ENCODE assay signal across 32 cellular contexts in genomic region chr20:54095824-54096223, GRCh38. TPM values are rescaled to one million over a fixed set of nuclear protein-coding genes. Genes with fewer than 3 reads are reported as not detected.
"Had no signal": no experiment of that assay in that cellular context is flagged by ENCODE, and none has a peak within 500 bp of the region (broad histone marks: within the 10 kb centered on the region; RNA-seq: fewer than 3 reads in every experiment).

No MANE protein-coding gene starts in this region.

- H3K27ac ChIP-seq: ascending aorta, cardiac muscle cell, VCaP had no signal

- H3K27me3 ChIP-seq: ascending aorta, cardiac muscle cell had no signal

- H3K36me3 ChIP-seq: ascending aorta, cardiac muscle cell had no signal

- H3K9me3 ChIP-seq: ascending aorta had no signal

- ATAC-seq: activated CD8-positive, alpha-beta T cell treated with anti-CD3 and anti-CD28 coated beads for 36 hours; activated naive CD4-positive, alpha-beta T cell treated with anti-CD3 and anti-CD28 coated beads, Interleukin-2, amount 50 U/mL, for 72 hours; activated T-cell treated with anti-CD3 and anti-CD28 coated beads, Interleukin-2, amount 50 U/mL, for 4 hours; activated T-cell treated with anti-CD3 and anti-CD28 coated beads, Interleukin-2, amount 50 U/mL, for 72 hours; activated T-helper 17 cell treated with anti-CD3 and anti-CD28 coated beads, Interleukin-2, amount 50 U/mL, for 72 hours had no signal

- DNase-seq: activated B cell treated with CpG ODN at 0.5 μM for 24 hours; activated CD4-positive, alpha-beta memory T cell treated with anti-CD3 and anti-CD28 coated beads for 36 hours; activated CD4-positive, alpha-beta T cell treated with anti-CD3 and anti-CD28 coated beads for 4 hours; activated CD4-positive, alpha-beta T cell treated with anti-CD3 and anti-CD28 coated beads, Interleukin-2, amount 10 ng/mL, durations not matched to agents 24 days and 14 days; activated CD4-positive, alpha-beta T cell treated with anti-CD3 and anti-CD28 coated beads, Interleukin-2, amount 50 U/mL, for 1 hour; activated CD4-positive, alpha-beta T cell treated with anti-CD3 and anti-CD28 coated beads, Interleukin-2, amount 50 U/mL, for 4 hours; activated CD4-positive, CD25-positive, alpha-beta regulatory T cell treated with anti-CD3 and anti-CD28 coated beads, Interleukin-2, amount 50 U/mL, for 72 hours; activated CD8-positive, alpha-beta memory T cell treated with anti-CD3 and anti-CD28 coated beads, Interleukin-2, amount 50 U/mL, for 4 hours; activated CD8-positive, alpha-beta T cell treated with anti-CD3 and anti-CD28 coated beads for 36 hours; activated effector memory CD4-positive, alpha-beta T cell treated with anti-CD3 and anti-CD28 coated beads, Interleukin-2, amount 50 U/mL, for 16 hours; activated gamma-delta T cell treated with Interleukin-2 at 50 U/mL for 16 hours; activated naive CD4-positive, alpha-beta T cell; activated naive CD4-positive, alpha-beta T cell treated with anti-CD3 and anti-CD28 coated beads for 36 hours; activated naive CD4-positive, alpha-beta T cell treated with anti-CD3 and anti-CD28 coated beads, Interleukin-2, amount 50 U/mL, for 16 hours; activated naive CD8-positive, alpha-beta T cell treated with anti-CD3 and anti-CD28 coated beads for 36 hours; activated T-cell treated with anti-CD3 and anti-CD28 coated beads for 4 hours; activated T-cell treated with anti-CD3 and anti-CD28 coated beads, Interleukin-2, amount 50 U/mL, for 1 hour; activated T-cell treated with anti-CD3 and anti-CD28 coated beads, Interleukin-2, amount 50 U/mL, for 4 hours; activated T-cell treated with anti-CD3 and anti-CD28 coated beads, Interleukin-2, amount 50 U/mL, for 72 hours; amygdala; anterior cingulate cortex; caudate nucleus; T-helper 2 cell; T-helper 9 cell had no signal

- H3K4me3 ChIP-seq: ascending aorta, cardiac muscle cell had no signal

- FAIRE-seq: bronchial epithelial cell, TTC549 had no signal

- H3K4me1 ChIP-seq: ascending aorta had no signal

RNA-seq across cellular contexts. Expression of gene BCAS1, which starts 25.4 kb away (rescaled TPM):
- total RNA-seq: activated CD4-positive, alpha-beta T cell treated with anti-CD3 and anti-CD28 coated beads, Interleukin-2, amount 10 ng/mL, durations not matched to agents 24 days and 14 days; activated naive CD4-positive, alpha-beta T cell treated with anti-CD3 and anti-CD28 coated beads, Interleukin-2, amount 50 U/mL, for 72 hours; activated T-cell treated with anti-CD3 and anti-CD28 coated beads, Interleukin-2, amount 50 U/mL, for 72 hours; activated T-helper 1 cell treated with anti-CD3 and anti-CD28 coated beads, Interleukin-12 subunit alpha, Interleukin-12 subunit beta, Interleukin-2, Interleukin-4 antibody, amounts not matched to agents 30 ng/mL and 10 ng/mL and 1 ng/mL, durations not matched to agents 14 hours and 24 hours and 36 hours; ascending aorta; bronchial epithelial cell; cardiac muscle cell had no signal
- polyA plus RNA-seq: cardiac muscle cell had no signal
